Comparison of ENCODE assay signal across 30 cellular contexts in the genomic region with DNA sequence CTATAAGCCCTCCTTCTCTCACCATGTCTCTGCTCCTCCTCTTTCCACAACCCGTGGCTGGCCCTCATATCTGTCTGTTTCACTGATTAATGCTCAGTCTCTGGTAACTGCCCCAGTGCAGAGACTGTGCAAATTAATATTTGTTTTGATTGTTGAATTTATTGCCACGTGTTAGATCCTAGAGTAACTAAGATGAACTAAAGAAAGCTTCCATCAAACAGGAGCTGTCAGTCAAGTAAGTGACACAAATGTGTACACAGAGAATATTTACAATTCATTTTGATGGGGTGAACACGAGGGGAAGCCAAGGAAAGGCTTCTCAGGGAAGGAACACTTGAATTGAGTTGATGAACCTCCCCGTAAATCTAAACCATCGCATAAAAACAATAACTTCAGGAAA.
"Had no signal": no experiment of that assay in that cellular context is flagged by ENCODE, and none has a peak within 500 bp of the region (broad histone marks: within the 10 kb centered on the region; RNA-seq: fewer than 3 reads in every experiment).

No MANE protein-coding gene starts in this region.

- H3K27me3 ChIP-seq: colonic mucosa, gastrocnemius medialis, heart right ventricle had no signal

- H3K27ac Mint-ChIP-seq: dendritic cell treated with granulocyte-macrophage colony-stimulating factor and Interleukin-4, amounts not matched to agents 40 ng/mL and 50 ng/mL, for 4 days; effector memory CD8-positive, alpha-beta T cell; endodermal cell; immature natural killer cell; naive B cell; naive thymus-derived CD8-positive, alpha-beta T cell had no signal

- FAIRE-seq: endometrium, kidney had no signal

- H3K27ac ChIP-seq: colonic mucosa, epithelial cell of prostate, esophagus squamous epithelium, gastrocnemius medialis, heart right ventricle, left ventricle myocardium inferior, lower lobe of right lung had no signal

- H3K4me1 Mint-ChIP-seq: immature natural killer cell, naive B cell had no signal

- H3K9me3 ChIP-seq: colonic mucosa, esophagus squamous epithelium, gastrocnemius medialis, heart right ventricle, left ventricle myocardium inferior, lower lobe of right lung had no signal

- H3K4me3 ChIP-seq: colonic mucosa, esophagus squamous epithelium, gastrocnemius medialis, heart right ventricle, left ventricle myocardium inferior, lower lobe of right lung, mucosa of descending colon had no signal

- H3K4me1 ChIP-seq: colonic mucosa, esophagus squamous epithelium, gastrocnemius medialis, heart right ventricle, left ventricle myocardium inferior, lower lobe of right lung had no signal

- ATAC-seq: effector memory CD8-positive, alpha-beta T cell; esophagus mucosa; gastrocnemius medialis; heart right ventricle; left colon; left lobe of liver; lower lobe of right lung; mucosa of descending colon; naive thymus-derived CD8-positive, alpha-beta T cell had no signal

- DNase-seq: colonic mucosa; cortex of kidney; effector CD8-positive, alpha-beta T cell; effector memory CD8-positive, alpha-beta T cell; endodermal cell; erythroblast; esophagus squamous epithelium; foreskin fibroblast; foreskin melanocyte; gastrocnemius medialis; glutamatergic neuron; head of caudate nucleus; heart right ventricle; hypothalamus; immature natural killer cell; islet precursor cell; kidney; kidney glomerular epithelial cell; left colon; left ventricle myocardium inferior; lower lobe of right lung; mesendoderm; mucosa of descending colon; naive B cell; naive thymus-derived CD8-positive, alpha-beta T cell had no signal

- H3K36me3 ChIP-seq: colonic mucosa, esophagus squamous epithelium, gastrocnemius medialis, heart right ventricle, left ventricle myocardium inferior, lower lobe of right lung had no signal

- H3K4me3 Mint-ChIP-seq: dendritic cell treated with granulocyte-macrophage colony-stimulating factor and Interleukin-4, amounts not matched to agents 40 ng/mL and 50 ng/mL, for 4 days; effector memory CD8-positive, alpha-beta T cell; endodermal cell; immature natural killer cell; naive B cell; naive thymus-derived CD8-positive, alpha-beta T cell had no signal

- H3K36me3 Mint-ChIP-seq: immature natural killer cell; naive B cell; naive thymus-derived CD8-positive, alpha-beta T cell had no signal
